10 cellular contexts compared by ENCODE assay signal in genomic region chr13:109243311-109243951, GRCh38.
A peak's percentile ranks its signal among the peaks of the same experiment; 100 is the strongest.
DNase-seq lines count a peak whose midpoint lies in the region; ATAC-seq and TF ChIP-seq lines count a peak whose summit lies in the region.
"Had no signal": no experiment of that assay in that cellular context is flagged by ENCODE, and none has a peak within 500 bp of the region (broad histone marks: within the 10 kb centered on the region; RNA-seq: fewer than 3 reads in every experiment).

No MANE protein-coding gene starts in this region.

- no peak for TF ChIP-seq CTCF in retinal pigment epithelial cell (conservative IDR thresholded peaks at IDR 0.05; ENCODE audit: low read depth, low read length)

- DNase-seq in GM04504 (ENCODE audit: low read depth) = peak; percentile 73
- peak; percentile 61 for DNase-seq in foreskin melanocyte
- DNase-seq in retinal pigment epithelial cell (ENCODE audit: low read depth) = peak; percentile 91
- no peak for DNase-seq in retina
- DNase-seq: T-helper 1 cell had no signal

- peak overlapping the region; percentile 18 for H3K4me3 ChIP-seq in retinal pigment epithelial cell (ENCODE audit: low read length)
- H3K4me3 ChIP-seq: skin epidermis had no signal

- peak; percentile 98 for ATAC-seq in SK-N-SH treated with all-trans-retinoic acid at 6 μM for 48 hours
- ATAC-seq in GM18909 (IDR thresholded peaks at IDR 0.05; ENCODE audit: poor library complexity, unreplicated experiment) = no peak
- no peak for ATAC-seq in GM21423 (IDR thresholded peaks at IDR 0.05; ENCODE audit: unreplicated experiment)
- ATAC-seq in HG02840 (IDR thresholded peaks at IDR 0.05; ENCODE audit: low FRiP score, unreplicated experiment) = no peak

TF ChIP-seq in SK-N-SH treated with all-trans-retinoic acid at 6 μM for 48 hours, 23 proteins besides CTCF, POLR2A, EP300 and RAD21:
- TF ChIP-seq, protein P1, sequence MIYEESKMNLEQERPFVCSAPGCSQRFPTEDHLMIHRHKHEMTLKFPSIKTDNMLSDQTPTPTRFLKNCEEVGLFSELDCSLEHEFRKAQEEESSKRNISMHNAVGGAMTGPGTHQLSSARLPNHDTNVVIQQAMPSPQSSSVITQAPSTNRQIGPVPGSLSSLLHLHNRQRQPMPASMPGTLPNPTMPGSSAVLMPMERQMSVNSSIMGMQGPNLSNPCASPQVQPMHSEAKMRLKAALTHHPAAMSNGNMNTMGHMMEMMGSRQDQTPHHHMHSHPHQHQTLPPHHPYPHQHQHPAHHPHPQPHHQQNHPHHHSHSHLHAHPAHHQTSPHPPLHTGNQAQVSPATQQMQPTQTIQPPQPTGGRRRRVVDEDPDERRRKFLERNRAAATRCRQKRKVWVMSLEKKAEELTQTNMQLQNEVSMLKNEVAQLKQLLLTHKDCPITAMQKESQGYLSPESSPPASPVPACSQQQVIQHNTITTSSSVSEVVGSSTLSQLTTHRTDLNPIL (CRISPR knock-in tag; IDR thresholded peaks at IDR 0.05; ENCODE audit: low read depth) = no peak
- TF ChIP-seq TOX (CRISPR knock-in tag; IDR thresholded peaks at IDR 0.05; ENCODE audit: borderline replicate concordance) = 0 out of 2 replicates have a peak, but pooled peaks have one; percentile 2
TF ChIP-seq in SK-N-SH treated with all-trans-retinoic acid at 6 μM for 48 hours: peak in this region for 1.
